ENCODE assay signal across 9 cellular contexts in the genomic region with DNA sequence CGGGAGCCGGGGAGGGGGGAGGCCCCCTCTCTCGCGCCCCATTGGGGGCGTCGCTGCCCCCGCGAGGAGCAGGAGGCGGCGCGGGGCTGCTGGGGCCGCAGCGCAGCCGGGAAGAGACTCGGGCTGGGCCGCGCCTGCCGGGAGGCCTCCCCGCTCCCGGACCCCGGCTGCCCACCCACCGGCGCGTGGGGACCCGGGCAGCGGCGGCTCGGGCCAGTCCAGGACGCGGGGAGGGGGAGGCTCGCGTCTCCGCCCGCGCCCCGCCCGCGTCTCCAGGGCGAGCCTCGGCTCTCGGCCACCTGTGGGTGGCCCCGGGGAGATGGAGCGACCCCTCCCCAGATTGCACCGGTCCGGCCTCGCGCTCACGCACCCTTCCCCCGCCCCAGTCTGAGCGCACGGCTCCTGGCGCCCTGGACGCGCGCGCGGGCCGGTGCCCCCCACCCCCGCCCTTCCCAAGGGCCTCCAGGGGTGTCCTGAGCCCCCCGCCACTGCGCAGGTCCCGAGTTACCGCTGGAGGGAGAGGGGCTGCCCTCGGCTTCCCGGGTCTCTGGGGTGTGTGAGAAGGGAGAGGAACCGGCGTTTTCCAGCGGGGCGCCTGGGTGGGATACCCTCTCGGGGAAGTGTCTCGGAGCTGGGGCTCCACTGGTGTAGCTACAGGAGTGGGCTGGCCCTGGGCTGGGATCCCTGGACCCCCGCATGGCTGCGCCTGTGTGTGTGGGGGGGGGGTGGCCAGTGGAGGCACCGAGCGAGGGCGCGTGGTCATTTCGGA. TPM values are rescaled to one million over a fixed set of nuclear protein-coding genes. Genes with fewer than 3 reads are reported as not detected.
DNase-seq lines count a peak whose midpoint lies in the region; ATAC-seq and TF ChIP-seq lines count a peak whose summit lies in the region.
"Had no signal": no experiment of that assay in that cellular context is flagged by ENCODE, and none has a peak within 500 bp of the region (broad histone marks: within the 10 kb centered on the region; RNA-seq: fewer than 3 reads in every experiment).

No MANE protein-coding gene starts in this region.

- DNase-seq in Peyer's patch (no peak), epithelial cell of esophagus (ENCODE audit: low read depth) (no peak), mucosa of descending colon (no peak), tibial artery (no peak), NAMALWA (ENCODE audit: low spot score) (no peak), HCEC 1CT (no peak)
- no peak for DNase-seq in T-helper 2 cell treated with Interferon-gamma antibody and Interleukin-4, amounts not matched to agents 5 μg/mL and 100 μg/mL, for 36 hours (ENCODE audit: low spot score)
- DNase-seq: activated CD4-positive, alpha-beta memory T cell treated with anti-CD3 and anti-CD28 coated beads, Interleukin-2, amount 10 ng/mL, durations not matched to agents 7 days and 5 days had no signal

- no peak overlapping the region for H3K27ac Mint-ChIP-seq in T-helper 2 cell treated with Interferon-gamma antibody and Interleukin-4, amounts not matched to agents 5 μg/mL and 100 μg/mL, for 36 hours
- H3K27ac Mint-ChIP-seq: activated CD4-positive, alpha-beta memory T cell treated with anti-CD3 and anti-CD28 coated beads, Interleukin-2, amount 10 ng/mL, durations not matched to agents 7 days and 5 days had no signal

- intact Hi-C loops in mucosa of descending colon (cut with DNase I, micrococcal nuclease), result no loop called here
- intact Hi-C loops in tibial artery (cut with DNase I; ENCODE audit: low total_unique reads), result no loop called here

- ATAC-seq in mucosa of descending colon, result no peak
- ATAC-seq in GM19455 (IDR thresholded peaks at IDR 0.05; ENCODE audit: unreplicated experiment), result no peak

- H3K36me3 ChIP-seq in Peyer's patch (no peaks in the 10 kb centered on the region), mucosa of descending colon (ENCODE audit: low read depth) (no peaks in the 10 kb centered on the region), tibial artery (no peaks in the 10 kb centered on the region)

- H3K4me3 Mint-ChIP-seq in T-helper 2 cell treated with Interferon-gamma antibody and Interleukin-4, amounts not matched to agents 5 μg/mL and 100 μg/mL, for 36 hours, result no peak overlapping the region
- H3K4me3 Mint-ChIP-seq: activated CD4-positive, alpha-beta memory T cell treated with anti-CD3 and anti-CD28 coated beads, Interleukin-2, amount 10 ng/mL, durations not matched to agents 7 days and 5 days had no signal

- H3K4me3 ChIP-seq in Peyer's patch (peak overlapping the region; percentile 32 to 56 (median 46)), epithelial cell of esophagus (ENCODE audit: low read length) (peak overlapping the region; percentile 16), mucosa of descending colon (peak overlapping the region; percentile 14), tibial artery (peak overlapping the region; percentile 51 to 57)

- TF ChIP-seq POLR2A in Peyer's patch (IDR thresholded peaks at IDR 0.05), result no peak

- peaks cover 25% of the 10 kb centered on the region for H3K27me3 Mint-ChIP-seq in T-helper 2 cell treated with Interferon-gamma antibody and Interleukin-4, amounts not matched to agents 5 μg/mL and 100 μg/mL, for 36 hours (ENCODE audit: low read depth)

- H3K9me3 ChIP-seq in Peyer's patch (peaks cover 0 to 6% (median 0%) of the 10 kb centered on the region in 4 donors), mucosa of descending colon (no peaks in the 10 kb centered on the region), tibial artery (peaks cover 0 to 7% (median 0%) of the 10 kb centered on the region in 3 donors)

- peak overlapping the region; percentile 12 to 77 (median 58) for H3K27ac ChIP-seq in Peyer's patch
- H3K27ac ChIP-seq in tibial artery, result peak overlapping the region; percentile 56 to 57

- no peaks in the 10 kb centered on the region for H3K4me1 Mint-ChIP-seq in T-helper 2 cell treated with Interferon-gamma antibody and Interleukin-4, amounts not matched to agents 5 μg/mL and 100 μg/mL, for 36 hours (ENCODE audit: low read depth)

- no peaks in the 10 kb centered on the region for H3K9me3 Mint-ChIP-seq in T-helper 2 cell treated with Interferon-gamma antibody and Interleukin-4, amounts not matched to agents 5 μg/mL and 100 μg/mL, for 36 hours
- H3K9me3 Mint-ChIP-seq: activated CD4-positive, alpha-beta memory T cell treated with anti-CD3 and anti-CD28 coated beads, Interleukin-2, amount 10 ng/mL, durations not matched to agents 7 days and 5 days had no signal

- H3K27me3 ChIP-seq in Peyer's patch, result peaks cover 0 to 16% of the 10 kb centered on the region in 2 donors
- H3K27me3 ChIP-seq in tibial artery, result peaks cover 0 to 63% of the 10 kb centered on the region in 2 donors

- no peaks in the 10 kb centered on the region for H3K36me3 Mint-ChIP-seq in T-helper 2 cell treated with Interferon-gamma antibody and Interleukin-4, amounts not matched to agents 5 μg/mL and 100 μg/mL, for 36 hours (ENCODE audit: low read depth)

- H3K4me1 ChIP-seq in Peyer's patch (peaks cover 0 to 5% (median 3%) of the 10 kb centered on the region in 4 donors), mucosa of descending colon (ENCODE audit: low read depth) (peaks cover 4% of the 10 kb centered on the region), tibial artery (peaks cover 0 to 16% (median 0%) of the 10 kb centered on the region in 4 donors)

- TF ChIP-seq CTCF in Peyer's patch (IDR thresholded peaks at IDR 0.05), result no peak
- no peak for TF ChIP-seq CTCF in epithelial cell of esophagus (IDR thresholded peaks at IDR 0.05; ENCODE audit: insufficient read depth, low read depth, low read length, missing control alignments)
- no peak for TF ChIP-seq CTCF in mucosa of descending colon (IDR thresholded peaks at IDR 0.05)
- TF ChIP-seq CTCF in tibial artery (IDR thresholded peaks at IDR 0.05), result no peak

RNA-seq across cellular contexts. Expression of gene PALM, which starts 0.6 kb away (rescaled TPM):
- total RNA-seq in Peyer's patch (10 to 100 TPM in 3 of 4 donors, 1 to 10 TPM in 1; 7.5 to 33.8 (median 21.6) TPM), mucosa of descending colon (10 to 100 TPM in 2 of 3 donors, 1 to 10 TPM in 1; 8.1 to 58.4 (median 13.0) TPM)
- total RNA-seq: activated CD4-positive, alpha-beta memory T cell treated with anti-CD3 and anti-CD28 coated beads, Interleukin-2, amount 10 ng/mL, durations not matched to agents 7 days and 5 days had no signal

RNA-seq across cellular contexts. Expression of gene PRSS57, which starts 14.1 kb away (rescaled TPM):
- total RNA-seq in Peyer's patch (not detected), mucosa of descending colon (not detected)
- total RNA-seq: activated CD4-positive, alpha-beta memory T cell treated with anti-CD3 and anti-CD28 coated beads, Interleukin-2, amount 10 ng/mL, durations not matched to agents 7 days and 5 days had no signal

RNA-seq across cellular contexts. Expression of gene FSTL3, which starts 33.2 kb away (rescaled TPM):
- 10 to 100 TPM; 13.8 to 94.9 (median 34.9) TPM for total RNA-seq in Peyer's patch
- 10 to 100 TPM in 2 of 3 donors, 1 to 10 TPM in 1; 2.6 to 25.0 (median 12.8) TPM for total RNA-seq in mucosa of descending colon

RNA-seq across cellular contexts. Expression of gene MISP, which starts 41.5 kb away (rescaled TPM):
- 100 to 1,000 TPM; 116 to 828 (median 637) TPM for total RNA-seq in Peyer's patch
- 100 to 1,000 TPM; 184 to 443 (median 361) TPM for total RNA-seq in mucosa of descending colon
- total RNA-seq: activated CD4-positive, alpha-beta memory T cell treated with anti-CD3 and anti-CD28 coated beads, Interleukin-2, amount 10 ng/mL, durations not matched to agents 7 days and 5 days had no signal

RNA-seq across cellular contexts. Expression of gene RNF126, which starts 46.4 kb away (rescaled TPM):
- 100 to 1,000 TPM in 3 of 4 donors, 10 to 100 TPM in 1; 83.3 to 119 (median 115) TPM for total RNA-seq in Peyer's patch
- 10 to 100 TPM; 47.5 to 69.1 (median 62.0) TPM for total RNA-seq in mucosa of descending colon
